ENCODE assay signal across 10 cellular contexts in the genomic region with DNA sequence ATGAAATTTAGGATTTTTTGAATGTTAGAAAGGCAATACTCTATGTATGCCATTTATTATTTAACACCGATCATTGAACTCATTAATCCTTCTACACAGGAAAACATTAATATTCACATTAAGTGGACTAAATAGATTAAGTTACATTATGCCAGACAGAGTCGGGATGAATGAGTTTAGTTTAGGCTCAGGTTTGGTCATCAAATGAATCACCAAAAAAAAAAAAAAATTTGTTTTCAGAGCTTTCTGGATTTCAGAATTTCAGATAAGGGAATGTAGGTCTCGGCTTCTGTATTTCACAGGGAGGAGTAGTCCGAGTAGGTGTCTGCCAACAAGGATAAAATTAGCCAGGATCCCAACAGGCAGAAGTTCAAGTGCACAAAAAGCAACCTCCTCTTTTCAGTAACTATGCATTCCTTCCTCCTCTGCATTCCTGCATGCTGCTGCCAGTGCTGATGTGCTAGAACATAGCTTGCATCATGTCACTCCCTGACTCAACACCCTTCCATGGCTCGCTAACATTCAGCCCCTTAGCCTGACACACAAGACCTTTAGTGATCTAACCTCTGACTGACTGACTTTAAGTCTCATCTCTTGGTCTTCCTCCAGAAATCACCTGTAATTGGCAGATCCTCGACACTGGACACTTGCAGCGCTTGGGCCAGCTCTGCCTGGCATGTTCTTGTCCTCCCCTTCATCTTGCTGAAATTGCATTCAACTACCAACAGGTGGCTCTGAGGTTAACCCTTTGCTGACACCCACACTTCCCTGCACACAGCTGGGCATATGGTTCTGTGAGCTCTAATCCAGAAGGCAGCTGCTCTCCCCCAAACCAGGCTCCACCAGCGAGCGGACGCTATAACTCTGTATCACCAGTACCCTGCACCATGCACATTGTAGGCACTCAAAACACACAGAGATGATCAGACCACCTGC.
DNase-seq lines count a peak whose midpoint lies in the region; ATAC-seq and TF ChIP-seq lines count a peak whose summit lies in the region.
"Had no signal": no experiment of that assay in that cellular context is flagged by ENCODE, and none has a peak within 500 bp of the region (broad histone marks: within the 10 kb centered on the region; RNA-seq: fewer than 3 reads in every experiment).

No MANE protein-coding gene starts in this region.

- no peaks in the 10 kb centered on the region for H3K36me3 ChIP-seq in upper lobe of left lung
- no peaks in the 10 kb centered on the region for H3K36me3 ChIP-seq in CD8-positive, alpha-beta memory T cell (ENCODE audit: insufficient read depth, low read length)

- no peaks in the 10 kb centered on the region for H3K27me3 ChIP-seq in upper lobe of left lung
- no peaks in the 10 kb centered on the region for H3K27me3 ChIP-seq in CD8-positive, alpha-beta memory T cell (ENCODE audit: insufficient read depth, low read length, poor library complexity, severe bottlenecking)

- no peaks in the 10 kb centered on the region for H3K9me3 ChIP-seq in upper lobe of left lung
- H3K9me3 ChIP-seq in CD8-positive, alpha-beta memory T cell (ENCODE audit: low read length), result no peaks in the 10 kb centered on the region

- 79 to 80% methylated on average over 10 of the region's 10 CpGs for WGBS in upper lobe of left lung, 2 donors

- H3K27ac ChIP-seq in RWPE1, result no peak overlapping the region
- no peak overlapping the region for H3K27ac ChIP-seq in upper lobe of left lung
- no peak overlapping the region for H3K27ac ChIP-seq in CD8-positive, alpha-beta memory T cell (ENCODE audit: low read depth, low read length)

- POLR2A ChIA-PET in RWPE1 (lab: Yijun Ruan, JAX; ENCODE audit: low non-redundant PET), result interaction anchor here (0.6 kb wide), 1 partner anchor 18 kb away, joined by 4 read pairs; no protein-coding TSS in a partner anchor
- POLR2A ChIA-PET in CD8-positive, alpha-beta memory T cell (lab: Charles Lee), result no interaction called here

- H3K27ac Mint-ChIP-seq in CD8-positive, alpha-beta memory T cell, result no peak overlapping the region
- H3K27ac Mint-ChIP-seq: IgD-negative memory B cell; stimulated activated naive CD8-positive, alpha-beta T cell treated with anti-CD3 and anti-CD28 coated beads, Interleukin-15, Interleukin-2, amounts not matched to agents 100 ng/mL and 50 ng/mL, for 24 hours had no signal

- no peaks in the 10 kb centered on the region for H3K4me1 ChIP-seq in upper lobe of left lung
- H3K4me1 ChIP-seq in CD8-positive, alpha-beta memory T cell (ENCODE audit: insufficient read depth, low read length), result no peaks in the 10 kb centered on the region

- DNase-seq in COLO668 (lab: John Stamatoyannopoulos, UW; ENCODE audit: unreplicated experiment) (peak; percentile 1), RWPE1 (ENCODE audit: low spot score) (peak; percentile 11), head of caudate nucleus (peak in 27 of 42 donors; percentile 7 to 77 (median 28)), upper lobe of left lung (no peak)
- no peak for DNase-seq in CD8-positive, alpha-beta memory T cell

- intact Hi-C loops in head of caudate nucleus (cut with DNase I), result no loop called here

- no peak for TF ChIP-seq POLR2A in upper lobe of left lung (IDR thresholded peaks at IDR 0.05)

- no peak for TF ChIP-seq CTCF in RWPE1 (conservative IDR thresholded peaks at IDR 0.05; ENCODE audit: low read depth)
- TF ChIP-seq CTCF in upper lobe of left lung (IDR thresholded peaks at IDR 0.05), result peak in 1 of 6 experiments; percentile 24

- TF ChIP-seq EP300 in upper lobe of left lung (IDR thresholded peaks at IDR 0.05), result no peak

- ATAC-seq in GM19351 (IDR thresholded peaks at IDR 0.05; ENCODE audit: unreplicated experiment) (peak; percentile 72), upper lobe of left lung (ENCODE audit: low FRiP score in 2 of 2) (peak; percentile 63 to 64), GM19452 (IDR thresholded peaks at IDR 0.05; ENCODE audit: unreplicated experiment) (no peak), GM21390 (IDR thresholded peaks at IDR 0.05; ENCODE audit: unreplicated experiment) (no peak)

- no peaks in the 10 kb centered on the region for H3K4me1 Mint-ChIP-seq in CD8-positive, alpha-beta memory T cell

- CTCF ChIA-PET in RWPE1 (lab: Yijun Ruan, JAX), result interaction anchor here (0.6 kb wide), 1 partner anchor 594 kb away, joined by 4 read pairs; no protein-coding TSS in a partner anchor
- CTCF ChIA-PET in CD8-positive, alpha-beta memory T cell (lab: Charles Lee), result no interaction called here

- H3K36me3 Mint-ChIP-seq in CD8-positive, alpha-beta memory T cell, result no peaks in the 10 kb centered on the region
- H3K36me3 Mint-ChIP-seq: IgD-negative memory B cell had no signal

- H3K27me3 Mint-ChIP-seq in CD8-positive, alpha-beta memory T cell, result peaks cover 10 to 28% of the 10 kb centered on the region in 2 donors

- no peak overlapping the region for H3K4me3 Mint-ChIP-seq in CD8-positive, alpha-beta memory T cell
- H3K4me3 Mint-ChIP-seq: IgD-negative memory B cell; stimulated activated naive CD8-positive, alpha-beta T cell treated with anti-CD3 and anti-CD28 coated beads, Interleukin-15, Interleukin-2, amounts not matched to agents 100 ng/mL and 50 ng/mL, for 24 hours had no signal

- no peak overlapping the region for H3K4me3 ChIP-seq in upper lobe of left lung
- H3K4me3 ChIP-seq in CD8-positive, alpha-beta memory T cell (ENCODE audit: low read length), result no peak overlapping the region

- H3K9me3 Mint-ChIP-seq in CD8-positive, alpha-beta memory T cell, result no peaks in the 10 kb centered on the region
- H3K9me3 Mint-ChIP-seq: stimulated activated naive CD8-positive, alpha-beta T cell treated with anti-CD3 and anti-CD28 coated beads, Interleukin-15, Interleukin-2, amounts not matched to agents 100 ng/mL and 50 ng/mL, for 24 hours had no signal

Comparison
In these comparisons a context has a peak if more than half of its experiments do, and no peak if none do; other contexts are left out.
1. DNase-seq: peak in COLO668 (single experiment), RWPE1 (single experiment) and head of caudate nucleus (27 of 42); none in upper lobe of left lung (0 of 2) and CD8-positive, alpha-beta memory T cell (0 of 5).
2. ATAC-seq: peak in GM19351 (single experiment) and upper lobe of left lung (2 of 2); none in GM19452 (single experiment) and GM21390 (single experiment).